Comparison of ENCODE assay signal across 1 cellular context in genomic region chr7:40551685-40552576, GRCh38.
TF ChIP-seq lines count a peak whose summit lies in the region.

No MANE protein-coding gene starts in this region.

TF ChIP-seq in K562, 482 proteins besides CTCF, POLR2A, EP300 and RAD21 (continued from another document):
- TF ChIP-seq E2F8 (IDR thresholded peaks at IDR 0.05; ENCODE audit: low read depth, partially characterized antibody) (no peak), MEIS2 (IDR thresholded peaks at IDR 0.05; ENCODE audit: partially characterized antibody) (peak; percentile 60), TRIM24 (IDR thresholded peaks at IDR 0.05) (no peak)
TF ChIP-seq in K562: peak in this region for 35.
